1 cellular context compared by ENCODE assay signal in the genomic region with DNA sequence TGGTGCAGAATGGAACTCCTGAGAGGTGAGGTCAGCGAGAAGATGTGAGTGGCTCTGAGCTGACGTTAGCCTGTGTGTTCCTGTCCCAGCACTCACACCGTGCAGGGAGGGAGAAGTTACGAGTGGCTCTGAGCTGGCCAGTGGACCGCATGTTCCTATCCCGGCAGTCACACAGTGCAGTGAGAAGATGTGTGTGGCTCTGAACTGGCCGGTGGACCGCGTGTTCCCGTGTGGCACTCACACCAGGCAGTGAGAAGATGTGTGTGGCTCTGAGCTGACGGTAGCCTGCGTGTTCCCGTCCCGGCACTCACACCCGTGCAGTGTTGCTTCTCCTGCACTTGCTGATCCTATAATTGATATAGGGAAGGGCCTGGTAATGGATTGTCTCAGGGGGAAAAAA.
TF ChIP-seq lines count a peak whose summit lies in the region.

No MANE protein-coding gene starts in this region.

TF ChIP-seq in HepG2, 621 proteins besides CTCF, POLR2A, EP300 and RAD21:
- TF ChIP-seq ZNF652 (CRISPR knock-in tag; IDR thresholded peaks at IDR 0.05; ENCODE audit: borderline replicate concordance, low read depth): no peak
- no peak for TF ChIP-seq ZNF546 (CRISPR knock-in tag; conservative IDR thresholded peaks at IDR 0.05)
- no peak for TF ChIP-seq ELF3 (CRISPR knock-in tag; IDR thresholded peaks at IDR 0.05)
- no peak for TF ChIP-seq PHF21A (CRISPR knock-in tag; IDR thresholded peaks at IDR 0.05)
- TF ChIP-seq ZNF543 (CRISPR knock-in tag; IDR thresholded peaks at IDR 0.05): no peak
- no peak for TF ChIP-seq ZNF326 (CRISPR knock-in tag; IDR thresholded peaks at IDR 0.05; ENCODE audit: borderline replicate concordance)
- TF ChIP-seq, protein P1, sequence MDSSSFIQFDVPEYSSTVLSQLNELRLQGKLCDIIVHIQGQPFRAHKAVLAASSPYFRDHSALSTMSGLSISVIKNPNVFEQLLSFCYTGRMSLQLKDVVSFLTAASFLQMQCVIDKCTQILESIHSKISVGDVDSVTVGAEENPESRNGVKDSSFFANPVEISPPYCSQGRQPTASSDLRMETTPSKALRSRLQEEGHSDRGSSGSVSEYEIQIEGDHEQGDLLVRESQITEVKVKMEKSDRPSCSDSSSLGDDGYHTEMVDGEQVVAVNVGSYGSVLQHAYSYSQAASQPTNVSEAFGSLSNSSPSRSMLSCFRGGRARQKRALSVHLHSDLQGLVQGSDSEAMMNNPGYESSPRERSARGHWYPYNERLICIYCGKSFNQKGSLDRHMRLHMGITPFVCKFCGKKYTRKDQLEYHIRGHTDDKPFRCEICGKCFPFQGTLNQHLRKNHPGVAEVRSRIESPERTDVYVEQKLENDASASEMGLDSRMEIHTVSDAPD (CRISPR knock-in tag; IDR thresholded peaks at IDR 0.05): no peak
